In the genomic region with DNA sequence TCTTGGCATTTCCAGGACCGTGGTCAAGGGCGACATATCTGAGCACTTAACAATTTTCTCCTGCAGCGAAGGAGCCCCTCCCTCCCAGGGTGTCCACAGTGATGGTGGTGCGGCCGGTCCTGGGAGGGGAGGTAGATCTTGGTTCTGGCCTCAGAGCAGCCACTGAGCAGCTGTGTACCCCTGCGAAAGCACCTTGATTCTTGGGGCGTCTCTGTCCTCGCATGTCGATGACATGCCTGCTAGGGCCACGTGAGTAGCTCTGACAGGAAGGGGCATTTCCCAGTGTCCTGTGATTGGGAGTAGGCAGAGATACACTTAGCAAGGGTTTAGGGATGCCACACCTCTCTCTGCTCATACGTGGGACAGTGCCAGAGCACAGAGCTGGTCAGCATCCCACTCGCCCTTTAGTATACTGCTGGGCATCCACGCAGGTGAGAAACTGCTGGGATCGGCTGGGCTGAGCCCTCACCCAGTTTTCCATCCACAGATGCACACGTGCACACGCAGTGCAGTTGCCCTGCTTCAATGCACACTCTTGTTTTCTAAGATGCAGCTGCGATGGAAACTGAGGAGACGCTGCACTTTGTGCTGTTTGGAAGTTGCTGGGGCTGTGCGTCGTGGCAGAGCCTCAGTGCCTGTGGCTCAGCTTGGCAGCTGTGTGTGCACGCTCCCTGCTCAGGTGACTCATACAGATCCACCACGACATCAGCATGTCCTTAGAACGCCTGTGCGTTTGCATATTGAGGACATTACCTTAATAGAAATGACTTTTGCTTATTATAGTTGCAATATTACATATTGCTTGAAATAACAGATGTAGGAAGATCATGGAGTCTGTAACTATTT, we compare ENCODE assay signal across 13 cellular contexts.
"Had no signal": no experiment of that assay in that cellular context is flagged by ENCODE, and none has a peak within 500 bp of the region (broad histone marks: within the 10 kb centered on the region; RNA-seq: fewer than 3 reads in every experiment).

No MANE protein-coding gene starts in this region.

- H3K36me3 Mint-ChIP-seq: T-cell had no signal

- H3K9me3 Mint-ChIP-seq: T-cell had no signal

- FAIRE-seq: astrocyte, endothelial cell of umbilical vein, keratinocyte had no signal

- DNase-seq: activated CD4-positive, alpha-beta T cell treated with anti-CD3 and anti-CD28 coated beads for 4 hours; activated T-cell treated with anti-CD3 and anti-CD28 coated beads, Interleukin-2, amount 50 U/mL, for 48 hours; foreskin keratinocyte; left ventricle myocardium superior; mesendoderm; T-cell; WERI-Rb-1 had no signal

- H3K9me3 ChIP-seq: heart left ventricle, upper lobe of left lung had no signal

- H3K27ac Mint-ChIP-seq: T-cell had no signal

- H3K36me3 ChIP-seq: heart left ventricle, upper lobe of left lung, WERI-Rb-1 had no signal

- H3K4me3 ChIP-seq: heart left ventricle, skin epidermis, upper lobe of left lung had no signal

- ATAC-seq: foreskin keratinocyte, heart left ventricle, left ventricle myocardium superior, T-cell had no signal

- H3K27me3 ChIP-seq: foreskin keratinocyte, upper lobe of left lung had no signal

- H3K27ac ChIP-seq: foreskin keratinocyte, heart left ventricle, skin epidermis, upper lobe of left lung, WERI-Rb-1 had no signal

- H3K4me1 ChIP-seq: foreskin keratinocyte, heart left ventricle, upper lobe of left lung had no signal
